In the genomic region with DNA sequence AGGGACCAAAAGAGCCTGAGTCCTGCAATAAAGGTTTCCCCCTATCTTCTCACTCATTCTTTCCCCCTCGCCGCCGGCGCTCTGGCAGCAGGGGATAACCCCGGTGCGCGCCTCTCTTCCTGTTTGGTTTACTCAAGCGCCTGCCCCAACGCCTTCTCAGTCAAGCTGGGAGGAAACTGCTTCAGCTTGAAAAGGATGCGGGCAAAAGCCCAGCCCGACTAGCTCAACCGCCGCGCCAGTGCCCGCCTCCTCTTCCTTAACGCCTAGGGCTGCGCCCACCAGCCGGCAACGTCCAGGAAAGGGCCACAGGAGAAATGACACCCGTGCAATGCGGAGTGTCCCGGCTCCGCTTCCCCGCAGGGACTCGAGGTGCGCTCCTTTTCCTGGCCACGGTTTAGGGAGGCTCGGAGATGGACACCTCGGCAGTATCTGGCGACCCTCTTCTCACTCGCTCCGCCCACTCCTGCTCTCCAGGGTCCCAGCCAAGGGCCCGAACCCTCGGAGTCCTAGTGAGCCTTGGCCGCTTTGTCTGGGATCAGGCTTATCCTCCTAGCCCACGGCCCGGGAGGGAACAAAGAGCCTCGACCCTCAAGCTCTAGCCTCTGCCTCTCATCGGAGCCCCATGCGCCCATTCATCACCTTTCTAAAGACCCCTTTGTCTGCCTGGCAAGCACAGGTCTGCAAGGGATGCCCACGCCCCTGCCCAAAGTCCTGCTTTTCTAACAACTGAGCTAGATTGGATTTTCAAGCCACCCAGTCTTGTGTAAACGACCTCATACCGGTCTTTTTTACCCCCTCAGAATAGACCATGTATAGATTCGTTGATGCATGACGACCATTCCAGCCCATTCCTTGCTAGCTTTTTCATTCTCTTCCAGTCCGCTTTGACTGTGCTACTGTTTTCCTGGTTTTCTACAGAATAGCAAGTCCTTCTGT, we compare ENCODE assay signal across 8 cellular contexts. TPM values are rescaled to one million over a fixed set of nuclear protein-coding genes. Genes with fewer than 3 reads are reported as not detected.
DNase-seq lines count a peak whose midpoint lies in the region; ATAC-seq and FAIRE-seq lines count a peak whose summit lies in the region.

No MANE protein-coding gene starts in this region.

- peak; percentile 37 for ATAC-seq in HG02938 (IDR thresholded peaks at IDR 0.05; ENCODE audit: unreplicated experiment)
- ATAC-seq in activated CD4-positive, alpha-beta T cell treated with anti-CD3 and anti-CD28 coated beads for 36 hours, result peak; percentile 54

- no peaks in the 10 kb centered on the region for H3K27me3 Mint-ChIP-seq in activated CD4-positive, alpha-beta T cell treated with anti-CD3 and anti-CD28 coated beads for 36 hours

- H3K36me3 Mint-ChIP-seq in activated CD4-positive, alpha-beta T cell treated with anti-CD3 and anti-CD28 coated beads for 36 hours (ENCODE audit: low read depth), result peaks cover 32% of the 10 kb centered on the region

- CTCF ChIA-PET in activated CD4-positive, alpha-beta T cell treated with anti-CD3 and anti-CD28 coated beads for 36 hours (lab: Charles Lee), result interaction anchor here (0.7 to 6.1 kb wide), 15 partner anchors 9 to 369 kb away, joined by 3 to 28 read pairs (median 4); no protein-coding TSS in a partner anchor

- H3K4me3 Mint-ChIP-seq in activated CD4-positive, alpha-beta T cell treated with anti-CD3 and anti-CD28 coated beads for 36 hours, result peak overlapping the region; percentile 97

- no peaks in the 10 kb centered on the region for H3K9me3 Mint-ChIP-seq in activated CD4-positive, alpha-beta T cell treated with anti-CD3 and anti-CD28 coated beads for 36 hours (ENCODE audit: low read depth)

- H3K27ac Mint-ChIP-seq in activated CD4-positive, alpha-beta T cell treated with anti-CD3 and anti-CD28 coated beads for 36 hours, result peak overlapping the region; percentile 98

- FAIRE-seq in GM18507 (lab: Jason Lieb, UNC), result peak; percentile 95

- intact Hi-C loops in activated CD4-positive, alpha-beta T cell treated with anti-CD3 and anti-CD28 coated beads for 36 hours (cut with DNase I, micrococcal nuclease), result loop anchor here (1.0 to 10.0 kb wide), 11 partner anchors 11 to 1854 kb away; a partner anchor contains a TSS

- DNase-seq in GM18507 (ENCODE audit: extremely low spot score, insufficient read length, low read depth) (no peak), NCI-H2196 (lab: John Stamatoyannopoulos, UW; ENCODE audit: unreplicated experiment) (peak; percentile 72), dermis microvascular lymphatic vessel endothelial cell (ENCODE audit: low read depth in 2 of 2) (peak; percentile 14 to 87), lung microvascular endothelial cell (ENCODE audit: low read depth in 2 of 2) (peak; percentile 41 to 84), LoVo (ENCODE audit: low spot score) (no peak)
- DNase-seq in activated CD4-positive, alpha-beta T cell treated with anti-CD3 and anti-CD28 coated beads for 36 hours, result peak; percentile 96
- peak; percentile 88 for DNase-seq in stimulated activated CD8-positive, alpha-beta memory T cell treated with anti-CD3 and anti-CD28 coated beads, Interleukin-12 subunit alpha, Interleukin-12 subunit beta, amount 100 ng/mL, for 1 hour (ENCODE audit: low read depth)

- POLR2A ChIA-PET in activated CD4-positive, alpha-beta T cell treated with anti-CD3 and anti-CD28 coated beads for 36 hours (lab: Charles Lee), result interaction anchor here (0.6 to 2.2 kb wide), 14 partner anchors 11 to 1972 kb away, joined by 3 to 18 read pairs (median 5); no protein-coding TSS in a partner anchor

- peaks cover 38% of the 10 kb centered on the region for H3K4me1 Mint-ChIP-seq in activated CD4-positive, alpha-beta T cell treated with anti-CD3 and anti-CD28 coated beads for 36 hours

RNA-seq across cellular contexts. Expression of a gene that starts 2.0 kb away (rescaled TPM):
- 10 to 100 TPM; 31.7 to 32.0 TPM for total RNA-seq in activated CD4-positive, alpha-beta T cell treated with anti-CD3 and anti-CD28 coated beads for 36 hours
- total RNA-seq in dermis microvascular lymphatic vessel endothelial cell (4.8 and 7.2 TPM in 2 replicates), lung microvascular endothelial cell (3.0 and 6.5 TPM in 2 replicates)

Comparison
In these comparisons a context has a peak if more than half of its experiments do, and no peak if none do; other contexts are left out.
1. DNase-seq: peak in NCI-H2196 (single experiment), activated CD4-positive, alpha-beta T cell treated with anti-CD3 and anti-CD28 coated beads for 36 hours (single experiment), dermis microvascular lymphatic vessel endothelial cell (2 of 2), lung microvascular endothelial cell (2 of 2) and stimulated activated CD8-positive, alpha-beta memory T cell treated with anti-CD3 and anti-CD28 coated beads, Interleukin-12 subunit alpha, Interleukin-12 subunit beta, amount 100 ng/mL, for 1 hour (single experiment); none in GM18507 (single experiment) and LoVo (single experiment).